Comparison of ENCODE assay signal across 8 cellular contexts in genomic region chr10:31031666-31032514, GRCh38. TPM values are rescaled to one million over a fixed set of nuclear protein-coding genes. Genes with fewer than 3 reads are reported as not detected.
DNase-seq lines count a peak whose midpoint lies in the region; ATAC-seq and TF ChIP-seq lines count a peak whose summit lies in the region.

TSS of gene ZNF438 (minus strand) at chr10:31031865. CDS start at chr10:30877034, 154,831 bp downstream.

- no peaks in the 10 kb centered on the region for H3K9me3 Mint-ChIP-seq in T-cell

- peak within 1 kb of the TSS; percentile 86 to 88 (median 87) for H3K4me3 Mint-ChIP-seq in T-cell

- intact Hi-C loops in left ventricle myocardium inferior (cut with micrococcal nuclease) = loop anchor here (10.0 kb wide), 1 partner anchor 247 kb away; no protein-coding TSS in a partner anchor
- intact Hi-C loops in psoas muscle (cut with DNase I) = loop anchor here (1.0 to 10.0 kb wide), 6 partner anchors 60 to 570 kb away; partner anchors contain the start of gene ZEB1 (in 1 of the 2)

- in situ Hi-C loops in GM13977 (cut with MboI; ENCODE audit: low pct_unique_long_range_greater_than_20kb, low sequenced_read_pairs, unreplicated experiment) = no loop called here

- H3K27me3 Mint-ChIP-seq in T-cell = no peaks in the 10 kb centered on the region

- no peaks in the 10 kb centered on the region for H3K36me3 ChIP-seq in left ventricle myocardium inferior
- no peaks in the 10 kb centered on the region for H3K36me3 ChIP-seq in psoas muscle (ENCODE audit: insufficient read depth in 1 of 2, low read depth in 1 of 2)
- H3K36me3 ChIP-seq in urinary bladder (ENCODE audit: insufficient read depth) = no peaks in the 10 kb centered on the region

- no peaks in the 10 kb centered on the region for H3K36me3 Mint-ChIP-seq in T-cell

- CTCF ChIA-PET in T-cell (lab: Charles Lee) = interaction anchor here in 1 of 2 donors (0.6 to 2.1 kb wide), 20 partner anchors 32 to 1025 kb away, joined by 3 to 26 read pairs (median 4); no protein-coding TSS in a partner anchor

- H3K4me3 ChIP-seq in left ventricle myocardium inferior = peak within 1 kb of the TSS; percentile 76
- peak within 1 kb of the TSS; percentile 79 for H3K4me3 ChIP-seq in psoas muscle
- peak within 1 kb of the TSS; percentile 48 for H3K4me3 ChIP-seq in urinary bladder (ENCODE audit: low read depth, low read length)

- peaks cover 13 to 19% (median 14%) of the 10 kb centered on the region in 3 donors for H3K4me1 Mint-ChIP-seq in T-cell

- H3K27ac Mint-ChIP-seq in T-cell = peak within 1 kb of the TSS; percentile 97

- TF ChIP-seq CTCF in GM13977 (IDR thresholded peaks at IDR 0.05; ENCODE audit: extremely low read depth, insufficient read depth, missing control alignments) (peak; percentile 77), left ventricle myocardium inferior (IDR thresholded peaks at IDR 0.05; ENCODE audit: borderline replicate concordance) (peak; percentile 76), psoas muscle (IDR thresholded peaks at IDR 0.05) (peak; percentile 52)

- peaks cover 55% of the 10 kb centered on the region for H3K4me1 ChIP-seq in left ventricle myocardium inferior
- H3K4me1 ChIP-seq in psoas muscle = peaks cover 44% of the 10 kb centered on the region
- H3K4me1 ChIP-seq in urinary bladder (ENCODE audit: insufficient read depth) = no peaks in the 10 kb centered on the region

- POLR2A ChIA-PET in T-cell (lab: Charles Lee) = interaction anchor here (0.5 to 1.4 kb wide), 9 partner anchors 10 to 728 kb away, joined by 3 to 18 read pairs (median 3); no protein-coding TSS in a partner anchor

- H3K27ac ChIP-seq in left ventricle myocardium inferior (replicated peaks) = peak within 1 kb of the TSS; percentile 100
- peak within 1 kb of the TSS; percentile 100 for H3K27ac ChIP-seq in psoas muscle
- H3K27ac ChIP-seq in urinary bladder (ENCODE audit: low read depth) = peak within 1 kb of the TSS; percentile 98

- H3K9me3 ChIP-seq in left ventricle myocardium inferior (replicated peaks) (no peaks in the 10 kb centered on the region), psoas muscle (no peaks in the 10 kb centered on the region)

- 0 to 1% (median 0%) methylated on average over 60 to 74 of the region's 74 CpGs for WGBS in psoas muscle, 3 donors
- WGBS in urinary bladder = under 1% methylated on average over 74 of the region's 74 CpGs

- DNase-seq in GM13977 (ENCODE audit: low spot score) (peak; percentile 98), NCI-H1436 (lab: John Stamatoyannopoulos, UW) (peak; percentile 94), T-cell (peak; percentile 84 to 97 (median 92)), amniotic stem cell (lab: John Stamatoyannopoulos, UW) (peak; percentile 78), left ventricle myocardium inferior (peak; percentile 96), psoas muscle (peak; percentile 97 to 98)

- H3K27me3 ChIP-seq in left ventricle myocardium inferior (ENCODE audit: low read depth) (no peaks in the 10 kb centered on the region), psoas muscle (ENCODE audit: insufficient read depth in 3 of 3, low read length in 2 of 3) (no peaks in the 10 kb centered on the region)

- ATAC-seq in HG02852 (IDR thresholded peaks at IDR 0.05; ENCODE audit: unreplicated experiment) (peak; percentile 84), T-cell (replicated peaks in 1 of 4) (peak; percentile 82 to 88 (median 86)), psoas muscle (peak; percentile 90 to 95 (median 94))

RNA-seq across cellular contexts. Expression of gene ZNF438, which starts in this region (rescaled TPM):
- 1 to 10 TPM; 2.7 to 3.6 (median 3.4) TPM for total RNA-seq in T-cell
- total RNA-seq in left ventricle myocardium inferior = 13.2 TPM
- total RNA-seq in psoas muscle = 10 to 100 TPM; 12.3 to 27.9 (median 17.2) TPM
- 10 to 100 TPM; 17.0 to 26.1 (median 21.3) TPM for polyA plus RNA-seq in psoas muscle
- 8.6 TPM for total RNA-seq in urinary bladder
- 11.5 TPM for polyA plus RNA-seq in urinary bladder

Comparison
In these comparisons a context has a peak if more than half of its experiments do, and no peak if none do; other contexts are left out.
1. Peak in every context shown above with its lines: DNase-seq, ATAC-seq, H3K4me3 ChIP-seq and H3K27ac ChIP-seq.